In the genomic region with DNA sequence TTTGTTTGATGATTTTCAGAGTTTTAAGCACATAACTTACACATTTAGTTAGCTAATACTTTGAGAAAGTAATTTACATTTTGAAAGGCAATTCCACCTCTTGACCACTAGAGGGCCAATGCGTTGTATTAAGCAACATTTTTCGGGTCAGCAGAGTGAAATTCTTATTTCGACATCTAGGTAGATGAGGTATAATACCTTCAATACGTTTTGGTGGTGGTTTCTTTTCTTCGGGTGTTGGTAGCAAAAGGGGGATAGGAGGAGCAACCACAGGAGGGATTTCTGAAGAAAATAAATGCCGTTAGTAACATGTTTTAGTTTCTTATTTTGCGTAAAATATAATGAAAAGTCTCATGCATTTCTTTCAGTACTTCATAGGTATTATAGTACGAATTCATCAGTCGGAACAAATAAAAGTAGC, we compare ENCODE assay signal across 8 cellular contexts.
DNase-seq lines count a peak whose midpoint lies in the region; ATAC-seq and TF ChIP-seq lines count a peak whose summit lies in the region.

No MANE protein-coding gene starts in this region.

- ATAC-seq in lower lobe of right lung = no peak
- ATAC-seq in GM21576 (IDR thresholded peaks at IDR 0.05; ENCODE audit: unreplicated experiment) = no peak
- ATAC-seq in GM21786 (IDR thresholded peaks at IDR 0.05; ENCODE audit: unreplicated experiment) = no peak

- H3K4me1 ChIP-seq in lower lobe of right lung = no peaks in the 10 kb centered on the region

- no peak overlapping the region for H3K4me3 Mint-ChIP-seq in activated CD4-positive, alpha-beta T cell treated with anti-CD3 and anti-CD28 coated beads, Interleukin-2, amount 10 ng/mL, durations not matched to agents 24 days and 14 days

- H3K27ac ChIP-seq in lower lobe of right lung = no peak overlapping the region

- H3K9me3 Mint-ChIP-seq in activated CD4-positive, alpha-beta T cell treated with anti-CD3 and anti-CD28 coated beads, Interleukin-2, amount 10 ng/mL, durations not matched to agents 24 days and 14 days = no peaks in the 10 kb centered on the region

- H3K4me1 Mint-ChIP-seq in activated CD4-positive, alpha-beta T cell treated with anti-CD3 and anti-CD28 coated beads, Interleukin-2, amount 10 ng/mL, durations not matched to agents 24 days and 14 days = peaks cover 2% of the 10 kb centered on the region

- no peaks in the 10 kb centered on the region for H3K27me3 ChIP-seq in lower lobe of right lung (ENCODE audit: low read depth)

- H3K36me3 ChIP-seq in lower lobe of right lung = peaks cover 14% of the 10 kb centered on the region

- H3K9me3 ChIP-seq in lower lobe of right lung = no peaks in the 10 kb centered on the region

- peak; percentile 79 for TF ChIP-seq CTCF in lower lobe of right lung (IDR thresholded peaks at IDR 0.05)

- no peaks in the 10 kb centered on the region for H3K27me3 Mint-ChIP-seq in activated CD4-positive, alpha-beta T cell treated with anti-CD3 and anti-CD28 coated beads, Interleukin-2, amount 10 ng/mL, durations not matched to agents 24 days and 14 days

- H3K27ac Mint-ChIP-seq in activated CD4-positive, alpha-beta T cell treated with anti-CD3 and anti-CD28 coated beads, Interleukin-2, amount 10 ng/mL, durations not matched to agents 24 days and 14 days = no peak overlapping the region

- no peaks in the 10 kb centered on the region for H3K36me3 Mint-ChIP-seq in activated CD4-positive, alpha-beta T cell treated with anti-CD3 and anti-CD28 coated beads, Interleukin-2, amount 10 ng/mL, durations not matched to agents 24 days and 14 days (ENCODE audit: low read depth)

- H3K4me3 ChIP-seq in Jurkat, Clone E6-1 (ENCODE audit: low read length) = no peak overlapping the region
- no peak overlapping the region for H3K4me3 ChIP-seq in lower lobe of right lung

- DNase-seq in activated CD4-positive, alpha-beta T cell treated with anti-CD3 and anti-CD28 coated beads, Interleukin-2, amount 10 ng/mL, durations not matched to agents 24 days and 14 days = peak; percentile 60
- no peak for DNase-seq in activated CD4-positive, alpha-beta T cell treated with anti-CD3 and anti-CD28 coated beads, Interleukin-2, amount 50 U/mL, for 48 hours
- peak; percentile 20 for DNase-seq in Jurkat, Clone E6-1 (ENCODE audit: low read depth, low spot score)
- peak; percentile 25 for DNase-seq in amniotic epithelial cell (ENCODE audit: low read depth)
- DNase-seq in lower lobe of right lung = no peak
- no peak for DNase-seq in activated T-cell treated with anti-CD3 and anti-CD28 coated beads, Interleukin-2, amount 50 U/mL, for 1 hour

- intact Hi-C loops in activated CD4-positive, alpha-beta T cell treated with anti-CD3 and anti-CD28 coated beads, Interleukin-2, amount 10 ng/mL, durations not matched to agents 24 days and 14 days (cut with micrococcal nuclease) = loop anchor here (5.0 kb wide), 1 partner anchor 219 kb away; a partner anchor contains a TSS
- intact Hi-C loops in lower lobe of right lung (cut with DNase I) = no loop called here

Comparison
In these comparisons a context has a peak if more than half of its experiments do, and no peak if none do; other contexts are left out.
1. DNase-seq: peak in activated CD4-positive, alpha-beta T cell treated with anti-CD3 and anti-CD28 coated beads, Interleukin-2, amount 10 ng/mL, durations not matched to agents 24 days and 14 days (single experiment), Jurkat, Clone E6-1 (single experiment) and amniotic epithelial cell (single experiment); none in activated CD4-positive, alpha-beta T cell treated with anti-CD3 and anti-CD28 coated beads, Interleukin-2, amount 50 U/mL, for 48 hours (0 of 2), lower lobe of right lung (single experiment) and activated T-cell treated with anti-CD3 and anti-CD28 coated beads, Interleukin-2, amount 50 U/mL, for 1 hour (single experiment).